In the genomic region with DNA sequence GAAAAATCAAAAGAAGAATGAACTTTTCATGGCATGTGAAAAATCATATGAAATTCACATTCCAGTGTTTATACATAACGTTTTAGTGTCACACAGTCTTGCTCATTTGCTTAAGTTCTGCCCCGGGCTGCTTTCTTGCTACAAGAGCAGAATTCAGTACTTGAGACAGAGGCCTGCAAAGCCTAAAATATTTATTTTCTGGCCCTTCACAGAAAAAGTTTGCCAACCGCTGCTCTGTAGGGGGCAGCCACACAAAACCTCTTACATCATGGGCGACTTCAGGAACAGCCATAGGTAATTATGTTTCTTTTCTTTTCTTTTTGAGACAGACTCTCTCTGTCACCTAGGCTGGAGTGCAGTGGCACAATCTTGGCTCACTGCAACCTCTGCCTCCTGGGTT, we compare ENCODE assay signal across 1 cellular context.
TF ChIP-seq lines count a peak whose summit lies in the region.

No MANE protein-coding gene starts in this region.

TF ChIP-seq in SK-N-SH, 30 proteins besides CTCF, POLR2A, EP300 and RAD21 (continued from another document):
- TF ChIP-seq USF1 (IDR thresholded peaks at IDR 0.05; ENCODE audit: borderline replicate concordance, low read depth) (no peak), YY1 (IDR thresholded peaks at IDR 0.05; ENCODE audit: low read depth) (peak; percentile 43; the same call in 1 of the 2 replicates)
